1 cellular context compared by ENCODE assay signal in the genomic region with DNA sequence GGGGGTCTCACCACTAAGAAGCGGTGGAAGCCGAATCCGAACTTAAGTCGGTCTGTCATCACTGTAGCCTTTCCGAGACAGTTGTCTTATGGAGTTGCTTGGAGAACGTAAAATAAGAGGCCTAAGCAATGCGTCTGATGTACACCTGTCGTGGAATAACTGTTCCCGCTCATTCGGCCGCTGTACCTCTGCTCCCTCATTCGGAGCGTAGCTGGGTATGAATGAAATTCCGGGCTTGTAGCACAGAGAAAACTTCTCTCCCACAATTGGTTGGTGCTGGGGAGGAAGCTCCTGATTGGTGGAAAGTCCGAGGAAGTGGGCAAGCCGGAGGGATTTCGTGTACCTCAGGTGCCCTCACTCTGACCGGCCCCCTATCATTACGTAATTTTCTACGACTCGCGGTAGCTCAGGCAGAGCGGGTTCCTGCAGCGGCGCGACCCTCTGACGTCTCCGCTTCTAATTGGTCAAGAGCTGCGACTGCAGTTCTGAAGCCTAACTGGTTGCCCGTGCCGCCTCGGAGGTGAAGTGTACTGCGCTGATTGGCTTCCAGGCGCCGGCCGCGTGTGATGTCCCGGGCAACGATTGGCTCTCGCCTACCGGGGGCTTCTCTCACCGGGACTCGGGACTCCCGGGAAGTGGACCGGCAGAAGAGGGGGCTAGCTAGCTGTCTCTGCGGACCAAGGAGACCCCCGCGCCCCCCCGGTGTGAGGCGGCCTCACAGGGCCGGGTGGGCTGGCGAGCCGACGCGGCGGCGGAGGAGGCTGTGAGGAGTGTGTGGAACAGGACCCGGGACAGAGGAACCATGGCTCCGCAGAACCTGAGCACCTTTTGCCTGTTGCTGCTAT.
TF ChIP-seq lines count a peak whose summit lies in the region.

A gene (plus strand): TSS at position 625 of the 845 bp plus-strand sequence. CDS start 178 bp downstream, at position 803.

TF ChIP-seq in HEK293, 187 proteins besides CTCF, POLR2A, EP300 and RAD21 (continued from another document and continues in another):
- TF ChIP-seq, protein P1, sequence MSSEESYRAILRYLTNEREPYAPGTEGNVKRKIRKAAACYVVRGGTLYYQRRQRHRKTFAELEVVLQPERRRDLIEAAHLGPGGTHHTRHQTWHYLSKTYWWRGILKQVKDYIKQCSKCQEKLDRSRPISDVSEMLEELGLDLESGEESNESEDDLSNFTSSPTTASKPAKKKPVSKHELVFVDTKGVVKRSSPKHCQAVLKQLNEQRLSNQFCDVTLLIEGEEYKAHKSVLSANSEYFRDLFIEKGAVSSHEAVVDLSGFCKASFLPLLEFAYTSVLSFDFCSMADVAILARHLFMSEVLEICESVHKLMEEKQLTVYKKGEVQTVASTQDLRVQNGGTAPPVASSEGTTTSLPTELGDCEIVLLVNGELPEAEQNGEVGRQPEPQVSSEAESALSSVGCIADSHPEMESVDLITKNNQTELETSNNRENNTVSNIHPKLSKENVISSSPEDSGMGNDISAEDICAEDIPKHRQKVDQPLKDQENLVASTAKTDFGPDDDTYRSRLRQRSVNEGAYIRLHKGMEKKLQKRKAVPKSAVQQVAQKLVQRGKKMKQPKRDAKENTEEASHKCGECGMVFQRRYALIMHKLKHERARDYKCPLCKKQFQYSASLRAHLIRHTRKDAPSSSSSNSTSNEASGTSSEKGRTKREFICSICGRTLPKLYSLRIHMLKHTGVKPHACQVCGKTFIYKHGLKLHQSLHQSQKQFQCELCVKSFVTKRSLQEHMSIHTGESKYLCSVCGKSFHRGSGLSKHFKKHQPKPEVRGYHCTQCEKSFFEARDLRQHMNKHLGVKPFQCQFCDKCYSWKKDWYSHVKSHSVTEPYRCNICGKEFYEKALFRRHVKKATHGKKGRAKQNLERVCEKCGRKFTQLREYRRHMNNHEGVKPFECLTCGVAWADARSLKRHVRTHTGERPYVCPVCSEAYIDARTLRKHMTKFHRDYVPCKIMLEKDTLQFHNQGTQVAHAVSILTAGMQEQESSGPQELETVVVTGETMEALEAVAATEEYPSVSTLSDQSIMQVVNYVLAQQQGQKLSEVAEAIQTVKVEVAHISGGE (tag by site-specific recombination; conservative IDR thresholded peaks at IDR 0.05; ENCODE audit: low read depth) = peak; percentile 92
- TF ChIP-seq ZNF121 (tag by site-specific recombination; IDR thresholded peaks at IDR 0.05) (no peak), WT1 (tag by site-specific recombination; IDR thresholded peaks at IDR 0.05) (no peak), ZNF132 (tag by site-specific recombination; IDR thresholded peaks at IDR 0.05; ENCODE audit: borderline replicate concordance) (no peak), ZNF335 (tag by site-specific recombination; conservative IDR thresholded peaks at IDR 0.05) (peak; percentile 84), ZNF776 (tag by site-specific recombination; IDR thresholded peaks at IDR 0.05; ENCODE audit: borderline replicate concordance) (no peak), OVOL3 (tag by site-specific recombination; IDR thresholded peaks at IDR 0.05) (no peak), ZNF354C (tag by site-specific recombination; IDR thresholded peaks at IDR 0.05; ENCODE audit: borderline replicate concordance, low read depth) (no peak), ZFP3 (tag by site-specific recombination; IDR thresholded peaks at IDR 0.05; ENCODE audit: low read depth) (no peak), GLIS1 (tag by site-specific recombination; IDR thresholded peaks at IDR 0.05) (peak; percentile 38; the same call in 1 of the 2 replicates), ZSCAN30 (tag by site-specific recombination; IDR thresholded peaks at IDR 0.05) (no peak), ZNF155 (tag by site-specific recombination; IDR thresholded peaks at IDR 0.05) (no peak), YY1 (tag by site-specific recombination; IDR thresholded peaks at IDR 0.05) (no peak), SALL2 (tag by site-specific recombination; IDR thresholded peaks at IDR 0.05; ENCODE audit: borderline replicate concordance) (no peak), SP3 (tag by site-specific recombination; IDR thresholded peaks at IDR 0.05) (peak; percentile 69), ZBTB48 (tag by site-specific recombination; IDR thresholded peaks at IDR 0.05) (no peak), ZBTB21 (tag by site-specific recombination; IDR thresholded peaks at IDR 0.05) (peak; percentile 91), ZNF830 (tag by site-specific recombination; IDR thresholded peaks at IDR 0.05; ENCODE audit: low read depth) (no peak), KLF9 (tag by site-specific recombination; IDR thresholded peaks at IDR 0.05; ENCODE audit: low read depth) (0 out of 2 replicates have a peak, but pooled peaks have one; percentile 40), ZNF660 (tag by site-specific recombination; IDR thresholded peaks at IDR 0.05) (peak; percentile 51), ZSCAN16 (tag by site-specific recombination; IDR thresholded peaks at IDR 0.05) (no peak), ZNF501 (tag by site-specific recombination; IDR thresholded peaks at IDR 0.05) (peak; percentile 30; the same call in 1 of the 2 replicates), SP2 (tag by site-specific recombination; IDR thresholded peaks at IDR 0.05) (peak; percentile 93), ZNF473 (tag by site-specific recombination; IDR thresholded peaks at IDR 0.05) (no peak), KLF10 (tag by site-specific recombination; IDR thresholded peaks at IDR 0.05) (peak; percentile 89), ZNF350 (tag by site-specific recombination; IDR thresholded peaks at IDR 0.05) (no peak), ZXDB (tag by site-specific recombination; IDR thresholded peaks at IDR 0.05) (0 out of 2 replicates have a peak, but pooled peaks have one; percentile 22), REPIN1 (tag by site-specific recombination; IDR thresholded peaks at IDR 0.05; ENCODE audit: low read depth) (no peak), MZF1 (tag by site-specific recombination; IDR thresholded peaks at IDR 0.05; ENCODE audit: borderline replicate concordance) (no peak), ZNF76 (tag by site-specific recombination; IDR thresholded peaks at IDR 0.05; ENCODE audit: borderline replicate concordance, low read depth) (0 out of 2 replicates have a peak, but pooled peaks have one; percentile 21), ZNF302 (tag by site-specific recombination; IDR thresholded peaks at IDR 0.05; ENCODE audit: low read depth) (no peak), ZNF16 (tag by site-specific recombination; IDR thresholded peaks at IDR 0.05; ENCODE audit: low read depth) (no peak)
- TF ChIP-seq, protein P2, sequence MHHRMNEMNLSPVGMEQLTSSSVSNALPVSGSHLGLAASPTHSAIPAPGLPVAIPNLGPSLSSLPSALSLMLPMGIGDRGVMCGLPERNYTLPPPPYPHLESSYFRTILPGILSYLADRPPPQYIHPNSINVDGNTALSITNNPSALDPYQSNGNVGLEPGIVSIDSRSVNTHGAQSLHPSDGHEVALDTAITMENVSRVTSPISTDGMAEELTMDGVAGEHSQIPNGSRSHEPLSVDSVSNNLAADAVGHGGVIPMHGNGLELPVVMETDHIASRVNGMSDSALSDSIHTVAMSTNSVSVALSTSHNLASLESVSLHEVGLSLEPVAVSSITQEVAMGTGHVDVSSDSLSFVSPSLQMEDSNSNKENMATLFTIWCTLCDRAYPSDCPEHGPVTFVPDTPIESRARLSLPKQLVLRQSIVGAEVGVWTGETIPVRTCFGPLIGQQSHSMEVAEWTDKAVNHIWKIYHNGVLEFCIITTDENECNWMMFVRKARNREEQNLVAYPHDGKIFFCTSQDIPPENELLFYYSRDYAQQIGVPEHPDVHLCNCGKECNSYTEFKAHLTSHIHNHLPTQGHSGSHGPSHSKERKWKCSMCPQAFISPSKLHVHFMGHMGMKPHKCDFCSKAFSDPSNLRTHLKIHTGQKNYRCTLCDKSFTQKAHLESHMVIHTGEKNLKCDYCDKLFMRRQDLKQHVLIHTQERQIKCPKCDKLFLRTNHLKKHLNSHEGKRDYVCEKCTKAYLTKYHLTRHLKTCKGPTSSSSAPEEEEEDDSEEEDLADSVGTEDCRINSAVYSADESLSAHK (tag by site-specific recombination; IDR thresholded peaks at IDR 0.05) = no peak
- TF ChIP-seq, protein P3, sequence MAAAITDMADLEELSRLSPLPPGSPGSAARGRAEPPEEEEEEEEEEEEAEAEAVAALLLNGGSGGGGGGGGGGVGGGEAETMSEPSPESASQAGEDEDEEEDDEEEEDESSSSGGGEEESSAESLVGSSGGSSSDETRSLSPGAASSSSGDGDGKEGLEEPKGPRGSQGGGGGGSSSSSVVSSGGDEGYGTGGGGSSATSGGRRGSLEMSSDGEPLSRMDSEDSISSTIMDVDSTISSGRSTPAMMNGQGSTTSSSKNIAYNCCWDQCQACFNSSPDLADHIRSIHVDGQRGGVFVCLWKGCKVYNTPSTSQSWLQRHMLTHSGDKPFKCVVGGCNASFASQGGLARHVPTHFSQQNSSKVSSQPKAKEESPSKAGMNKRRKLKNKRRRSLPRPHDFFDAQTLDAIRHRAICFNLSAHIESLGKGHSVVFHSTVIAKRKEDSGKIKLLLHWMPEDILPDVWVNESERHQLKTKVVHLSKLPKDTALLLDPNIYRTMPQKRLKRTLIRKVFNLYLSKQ (tag by site-specific recombination; IDR thresholded peaks at IDR 0.05; ENCODE audit: borderline replicate concordance) = no peak
- TF ChIP-seq, protein P4, sequence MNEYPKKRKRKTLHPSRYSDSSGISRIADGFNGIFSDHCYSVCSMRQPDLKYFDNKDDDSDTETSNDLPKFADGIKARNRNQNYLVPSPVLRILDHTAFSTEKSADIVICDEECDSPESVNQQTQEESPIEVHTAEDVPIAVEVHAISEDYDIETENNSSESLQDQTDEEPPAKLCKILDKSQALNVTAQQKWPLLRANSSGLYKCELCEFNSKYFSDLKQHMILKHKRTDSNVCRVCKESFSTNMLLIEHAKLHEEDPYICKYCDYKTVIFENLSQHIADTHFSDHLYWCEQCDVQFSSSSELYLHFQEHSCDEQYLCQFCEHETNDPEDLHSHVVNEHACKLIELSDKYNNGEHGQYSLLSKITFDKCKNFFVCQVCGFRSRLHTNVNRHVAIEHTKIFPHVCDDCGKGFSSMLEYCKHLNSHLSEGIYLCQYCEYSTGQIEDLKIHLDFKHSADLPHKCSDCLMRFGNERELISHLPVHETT (tag by site-specific recombination; IDR thresholded peaks at IDR 0.05) = no peak
- TF ChIP-seq, protein P5, sequence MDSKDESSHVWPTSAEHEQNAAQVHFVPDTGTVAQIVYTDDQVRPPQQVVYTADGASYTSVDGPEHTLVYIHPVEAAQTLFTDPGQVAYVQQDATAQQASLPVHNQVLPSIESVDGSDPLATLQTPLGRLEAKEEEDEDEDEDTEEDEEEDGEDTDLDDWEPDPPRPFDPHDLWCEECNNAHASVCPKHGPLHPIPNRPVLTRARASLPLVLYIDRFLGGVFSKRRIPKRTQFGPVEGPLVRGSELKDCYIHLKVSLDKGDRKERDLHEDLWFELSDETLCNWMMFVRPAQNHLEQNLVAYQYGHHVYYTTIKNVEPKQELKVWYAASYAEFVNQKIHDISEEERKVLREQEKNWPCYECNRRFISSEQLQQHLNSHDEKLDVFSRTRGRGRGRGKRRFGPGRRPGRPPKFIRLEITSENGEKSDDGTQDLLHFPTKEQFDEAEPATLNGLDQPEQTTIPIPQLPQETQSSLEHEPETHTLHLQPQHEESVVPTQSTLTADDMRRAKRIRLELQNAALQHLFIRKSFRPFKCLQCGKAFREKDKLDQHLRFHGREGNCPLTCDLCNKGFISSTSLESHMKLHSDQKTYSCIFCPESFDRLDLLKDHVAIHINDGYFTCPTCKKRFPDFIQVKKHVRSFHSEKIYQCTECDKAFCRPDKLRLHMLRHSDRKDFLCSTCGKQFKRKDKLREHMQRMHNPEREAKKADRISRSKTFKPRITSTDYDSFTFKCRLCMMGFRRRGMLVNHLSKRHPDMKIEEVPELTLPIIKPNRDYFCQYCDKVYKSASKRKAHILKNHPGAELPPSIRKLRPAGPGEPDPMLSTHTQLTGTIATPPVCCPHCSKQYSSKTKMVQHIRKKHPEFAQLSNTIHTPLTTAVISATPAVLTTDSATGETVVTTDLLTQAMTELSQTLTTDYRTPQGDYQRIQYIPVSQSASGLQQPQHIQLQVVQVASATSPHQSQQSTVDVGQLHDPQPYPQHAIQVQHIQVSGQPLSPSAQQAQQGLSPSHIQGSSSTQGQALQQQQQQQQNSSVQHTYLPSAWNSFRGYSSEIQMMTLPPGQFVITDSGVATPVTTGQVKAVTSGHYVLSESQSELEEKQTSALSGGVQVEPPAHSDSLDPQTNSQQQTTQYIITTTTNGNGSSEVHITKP (tag by site-specific recombination; IDR thresholded peaks at IDR 0.05) = peak; percentile 35; the same call in 1 of the 2 replicates
- TF ChIP-seq, protein P6, sequence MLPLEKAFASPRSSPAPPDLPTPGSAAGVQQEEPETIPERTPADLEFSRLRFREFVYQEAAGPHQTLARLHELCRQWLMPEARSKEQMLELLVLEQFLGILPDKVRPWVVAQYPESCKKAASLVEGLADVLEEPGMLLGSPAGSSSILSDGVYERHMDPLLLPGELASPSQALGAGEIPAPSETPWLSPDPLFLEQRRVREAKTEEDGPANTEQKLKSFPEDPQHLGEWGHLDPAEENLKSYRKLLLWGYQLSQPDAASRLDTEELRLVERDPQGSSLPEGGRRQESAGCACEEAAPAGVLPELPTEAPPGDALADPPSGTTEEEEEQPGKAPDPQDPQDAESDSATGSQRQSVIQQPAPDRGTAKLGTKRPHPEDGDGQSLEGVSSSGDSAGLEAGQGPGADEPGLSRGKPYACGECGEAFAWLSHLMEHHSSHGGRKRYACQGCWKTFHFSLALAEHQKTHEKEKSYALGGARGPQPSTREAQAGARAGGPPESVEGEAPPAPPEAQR (tag by site-specific recombination; IDR thresholded peaks at IDR 0.05) = no peak
